Comparison of ENCODE assay signal across 11 cellular contexts in the genomic region with DNA sequence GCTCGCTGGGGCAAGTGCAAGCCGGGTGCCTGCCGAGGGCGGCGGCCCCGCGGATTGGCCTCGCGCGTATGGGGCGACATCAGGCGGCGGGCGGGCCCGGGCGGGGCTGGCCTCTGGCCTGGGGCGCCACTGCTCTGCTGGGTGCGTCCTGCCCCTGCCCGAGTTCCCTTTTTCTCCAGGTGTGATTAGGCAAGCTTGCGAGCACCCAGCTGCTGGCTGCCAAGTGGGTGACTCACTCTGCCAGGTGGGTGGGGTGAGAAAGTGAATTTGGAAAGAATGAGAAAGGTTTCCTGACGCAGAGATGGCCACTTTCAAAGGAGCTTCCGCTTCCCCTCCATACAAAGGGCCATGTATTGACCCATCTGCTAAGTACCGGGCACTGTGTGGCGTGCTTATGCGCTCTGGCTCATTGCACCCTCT. TPM values are rescaled to one million over a fixed set of nuclear protein-coding genes. Genes with fewer than 3 reads are reported as not detected.
DNase-seq lines count a peak whose midpoint lies in the region; ATAC-seq and TF ChIP-seq lines count a peak whose summit lies in the region.
"Had no signal": no experiment of that assay in that cellular context is flagged by ENCODE, and none has a peak within 500 bp of the region (broad histone marks: within the 10 kb centered on the region; RNA-seq: fewer than 3 reads in every experiment).

No MANE protein-coding gene starts in this region.

- peak overlapping the region; percentile 41; the same call in 1 of the 2 replicates for H3K9ac ChIP-seq in HUES64 (ENCODE audit: low read depth, low read length)
- H3K9ac ChIP-seq in mammary epithelial cell (ENCODE audit: insufficient read depth, low read length): peak overlapping the region; percentile 65
- peak overlapping the region; percentile 15 for H3K9ac ChIP-seq in mesendoderm (ENCODE audit: low read length)

- DNase-seq in mammary epithelial cell (peak; percentile 100), mesendoderm (peak; percentile 96), NCI-H187 (lab: John Stamatoyannopoulos, UW) (no peak), NCI-H187 treated with DMSO at 0.1 percent for 48 hours (lab: John Stamatoyannopoulos, UW) (no peak)

- H2BK5ac ChIP-seq in mesendoderm (ENCODE audit: low read length): no peak overlapping the region

- no peak overlapping the region for H2AK5ac ChIP-seq in mesendoderm (ENCODE audit: low read length)

- H3K4me1 ChIP-seq in HUES64 (ENCODE audit: insufficient read depth, low read length) (0 out of 2 replicates have a peak, but pooled peaks cover 3% of the 10 kb centered on the region), mammary epithelial cell (ENCODE audit: insufficient read depth, low read length) (peaks cover 26% of the 10 kb centered on the region), mesendoderm (ENCODE audit: control insufficient read depth, low read depth, low read length) (no peaks in the 10 kb centered on the region)

- in situ Hi-C loops in mammary epithelial cell (cut with MboI; ENCODE audit: low sequenced_read_pairs in 2 of 2): no loop called here

- H3K27ac ChIP-seq in C4-2B (peak overlapping the region; percentile 36; the same call in 1 of the 2 replicates), HUES64 (ENCODE audit: low read depth, low read length) (0 out of 2 replicates have a peak overlapping the region, but pooled peaks have one; percentile 3), mammary epithelial cell (ENCODE audit: insufficient read depth, low read depth, low read length) (peak overlapping the region; percentile 99), mesendoderm (ENCODE audit: low read depth, low read length) (peak overlapping the region; percentile 66)
- H3K27ac ChIP-seq: ovary had no signal

- H3K27me3 ChIP-seq in HUES64 (ENCODE audit: insufficient read depth, low read length): no peaks in the 10 kb centered on the region
- no peaks in the 10 kb centered on the region for H3K27me3 ChIP-seq in mammary epithelial cell (ENCODE audit: insufficient read depth, low read length)
- no peaks in the 10 kb centered on the region for H3K27me3 ChIP-seq in mesendoderm (ENCODE audit: insufficient read depth, low read length, poor library complexity)
- H3K27me3 ChIP-seq: ovary had no signal

- CTCF ChIA-PET in mammary epithelial cell (lab: Charles Lee; ENCODE audit: low non-redundant PET): interaction anchor here (1.0 kb wide), 1 partner anchor 23 kb away, joined by 6 read pairs; no protein-coding TSS in a partner anchor

- no peak overlapping the region for H3K23ac ChIP-seq in mesendoderm (ENCODE audit: low read length)

- H3K79me2 ChIP-seq in mammary epithelial cell (ENCODE audit: insufficient read depth, low read length): no peaks in the 10 kb centered on the region
- no peaks in the 10 kb centered on the region for H3K79me2 ChIP-seq in mesendoderm (ENCODE audit: control insufficient read depth, insufficient read depth, low read length)

- no peaks in the 10 kb centered on the region for H4K20me1 ChIP-seq in mammary epithelial cell (ENCODE audit: insufficient read depth, low read length)

- dilution Hi-C loops in mammary epithelial cell (cut with HindIII; ENCODE audit: low sequenced_read_pairs): no loop called here

- TF ChIP-seq CTCF in C4-2B (conservative IDR thresholded peaks at IDR 0.05) (no peak), mammary epithelial cell (conservative IDR thresholded peaks at IDR 0.05 in 1 of 2, IDR thresholded peaks at IDR 0.05 in 1 of 2; ENCODE audit: extremely low read depth in 1 of 2, insufficient read depth in 1 of 2, low read depth in 1 of 2, low read length in 2 of 2) (peak in 1 of 2 donors; percentile 9)

- 10% methylated on average over 25 of the region's 25 CpGs for WGBS in HUES64
- WGBS in mammary epithelial cell (ENCODE audit: low coverage, missing lambda C conversion rate): 44% methylated on average over 4 of the region's 25 CpGs
- no CpG with 5 or more reads among the region's 25 CpGs for WGBS in mesendoderm (ENCODE audit: extremely low coverage, insufficient coverage, low lambda C conversion rate)

- no peak overlapping the region for H2BK120ac ChIP-seq in mesendoderm (ENCODE audit: low read depth, low read length)

- H2AFZ ChIP-seq in mammary epithelial cell (ENCODE audit: low read depth, low read length): no peak overlapping the region

- no peak overlapping the region for H4K5ac ChIP-seq in mesendoderm (ENCODE audit: low read length)

- H3K4me3 ChIP-seq in HUES64 (ENCODE audit: low read length) (peak overlapping the region; percentile 39), mammary epithelial cell (replicated peaks in 1 of 3; ENCODE audit: insufficient read depth in 1 of 3, low read depth in 2 of 3, low read length in 3 of 3) (no peak overlapping the region), mesendoderm (ENCODE audit: low read length) (no peak overlapping the region)
- H3K4me3 ChIP-seq: ovary had no signal

- H2BK15ac ChIP-seq in mesendoderm (replicated peaks; ENCODE audit: low read depth): no peak overlapping the region

- H3K56ac ChIP-seq in mesendoderm (ENCODE audit: low read length): peak overlapping the region; percentile 56

- H3K36me3 ChIP-seq in HUES64 (ENCODE audit: insufficient read depth, low read length) (no peaks in the 10 kb centered on the region), mammary epithelial cell (ENCODE audit: insufficient read depth, low read length) (no peaks in the 10 kb centered on the region), mesendoderm (ENCODE audit: control insufficient read depth, insufficient read depth, low read length) (no peaks in the 10 kb centered on the region)
- H3K36me3 ChIP-seq: ovary had no signal

- no peak overlapping the region for H3K4me2 ChIP-seq in mammary epithelial cell (ENCODE audit: insufficient read depth, low read depth, low read length)
- H3K4me2 ChIP-seq in mesendoderm (ENCODE audit: low read length): no peak overlapping the region

- no peaks in the 10 kb centered on the region for H3K79me1 ChIP-seq in mesendoderm (ENCODE audit: low read length)

- BruUV-seq in mammary epithelial cell (replicated peaks; lab: Mats Ljungman, UMichigan): no TSS peak

- no peak overlapping the region for H4K8ac ChIP-seq in mesendoderm (ENCODE audit: low read depth, low read length)

- no peak overlapping the region for H3K4ac ChIP-seq in mesendoderm (ENCODE audit: low read depth, low read length)

- H3K18ac ChIP-seq in mesendoderm (ENCODE audit: low read length): peak overlapping the region; percentile 2

- intact Hi-C loops in mammary epithelial cell (cut with micrococcal nuclease): loop anchor here (1.0 kb wide), 2 partner anchors 12 to 24 kb away; no protein-coding TSS in a partner anchor

- H3K9me3 ChIP-seq in HUES64 (ENCODE audit: insufficient read depth, low read depth, low read length): peaks cover 15% of the 10 kb centered on the region
- peaks cover 33% of the 10 kb centered on the region for H3K9me3 ChIP-seq in mammary epithelial cell (replicated peaks; ENCODE audit: insufficient read depth, low read length)
- H3K9me3 ChIP-seq: ovary had no signal

- no peak for ATAC-seq in HG03565 (IDR thresholded peaks at IDR 0.05; ENCODE audit: unreplicated experiment)
- ATAC-seq in HG03378 (IDR thresholded peaks at IDR 0.05; ENCODE audit: unreplicated experiment): no peak

RNA-seq across cellular contexts. Expression of a gene that starts 32.5 kb away (rescaled TPM):
- 0.40 TPM for polyA plus RNA-seq in HUES64 (2013, experiment 1 of 2)
- polyA plus RNA-seq in HUES64 (2013, experiment 2 of 2): 0.19 TPM
- total RNA-seq in mammary epithelial cell: 100 to 1,000 TPM in 1 of 2 donors, under 1 TPM in 1; 0.83 to 223 TPM
- 1,208 TPM for polyA plus RNA-seq in mammary epithelial cell
- polyA minus RNA-seq in mammary epithelial cell: 499 TPM
- 2.3 TPM for polyA plus RNA-seq in mesendoderm (2013, experiment 1 of 2)
- 2.9 TPM for polyA plus RNA-seq in mesendoderm (2013, experiment 2 of 2)
- total RNA-seq: chondrocyte, SK-MEL-5 had no signal
- polyA plus RNA-seq: ovary had no signal

RNA-seq across cellular contexts. Expression of a gene that starts 56.9 kb away (rescaled TPM):
- not detected for polyA plus RNA-seq in HUES64 (2013, experiment 1 of 2)
- polyA plus RNA-seq in HUES64 (2013, experiment 2 of 2): not detected
- not detected for total RNA-seq in mammary epithelial cell
- polyA plus RNA-seq in mammary epithelial cell: 0.20 TPM
- not detected for polyA minus RNA-seq in mammary epithelial cell
- 0.34 TPM for polyA plus RNA-seq in mesendoderm (2013, experiment 1 of 2)
- polyA plus RNA-seq in mesendoderm (2013, experiment 2 of 2): 0.39 TPM
- total RNA-seq: chondrocyte had no signal

Comparison
In these comparisons a context has a peak if more than half of its experiments do, and no peak if none do; other contexts are left out.
1. H3K27ac ChIP-seq: peak in every context shown above with its lines; median percentile 99 in mammary epithelial cell; 66 in mesendoderm; 36 in C4-2B; 3 in HUES64.
2. H3K9ac ChIP-seq: peak in every context shown above with its lines; median percentile 65 in mammary epithelial cell; 41 in HUES64; 15 in mesendoderm.
3. DNase-seq: peak in mammary epithelial cell (single experiment) and mesendoderm (single experiment); none in NCI-H187 (0 of 2) and NCI-H187 treated with DMSO at 0.1 percent for 48 hours (single experiment).